In the genomic region with DNA sequence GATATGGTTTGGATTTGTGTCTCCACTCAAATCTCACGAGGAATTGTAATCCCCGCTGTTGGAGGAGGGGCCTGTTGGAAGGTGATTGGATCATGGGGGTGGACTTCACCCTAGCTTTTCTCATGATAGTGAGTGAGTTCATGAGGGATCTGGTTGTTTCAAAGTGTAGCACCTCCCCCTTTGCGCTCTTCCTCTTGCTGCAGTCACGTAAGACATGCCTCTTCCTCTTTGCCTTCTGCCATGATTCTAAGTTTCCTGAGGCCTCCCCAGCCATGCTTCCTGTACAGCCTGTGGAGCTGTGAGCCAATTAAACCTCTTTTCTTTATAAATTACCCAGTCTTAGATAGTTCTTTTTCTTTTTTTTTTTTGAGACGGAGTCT, we compare ENCODE assay signal across 1 cellular context.
TF ChIP-seq lines count a peak whose summit lies in the region.

No MANE protein-coding gene starts in this region.

TF ChIP-seq in K562, 482 proteins besides CTCF, POLR2A, EP300 and RAD21:
- TF ChIP-seq, protein P1, sequence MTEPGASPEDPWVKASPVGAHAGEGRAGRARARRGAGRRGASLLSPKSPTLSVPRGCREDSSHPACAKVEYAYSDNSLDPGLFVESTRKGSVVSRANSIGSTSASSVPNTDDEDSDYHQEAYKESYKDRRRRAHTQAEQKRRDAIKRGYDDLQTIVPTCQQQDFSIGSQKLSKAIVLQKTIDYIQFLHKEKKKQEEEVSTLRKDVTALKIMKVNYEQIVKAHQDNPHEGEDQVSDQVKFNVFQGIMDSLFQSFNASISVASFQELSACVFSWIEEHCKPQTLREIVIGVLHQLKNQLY (CRISPR knock-in tag; conservative IDR thresholded peaks at IDR 0.05) = no peak
- TF ChIP-seq EHMT2 (IDR thresholded peaks at IDR 0.05) = peak; percentile 77; the same call in 1 of the 2 replicates
- TF ChIP-seq, protein P2, sequence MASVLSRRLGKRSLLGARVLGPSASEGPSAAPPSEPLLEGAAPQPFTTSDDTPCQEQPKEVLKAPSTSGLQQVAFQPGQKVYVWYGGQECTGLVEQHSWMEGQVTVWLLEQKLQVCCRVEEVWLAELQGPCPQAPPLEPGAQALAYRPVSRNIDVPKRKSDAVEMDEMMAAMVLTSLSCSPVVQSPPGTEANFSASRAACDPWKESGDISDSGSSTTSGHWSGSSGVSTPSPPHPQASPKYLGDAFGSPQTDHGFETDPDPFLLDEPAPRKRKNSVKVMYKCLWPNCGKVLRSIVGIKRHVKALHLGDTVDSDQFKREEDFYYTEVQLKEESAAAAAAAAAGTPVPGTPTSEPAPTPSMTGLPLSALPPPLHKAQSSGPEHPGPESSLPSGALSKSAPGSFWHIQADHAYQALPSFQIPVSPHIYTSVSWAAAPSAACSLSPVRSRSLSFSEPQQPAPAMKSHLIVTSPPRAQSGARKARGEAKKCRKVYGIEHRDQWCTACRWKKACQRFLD (CRISPR knock-in tag; IDR thresholded peaks at IDR 0.05) = no peak
- TF ChIP-seq JUND (IDR thresholded peaks at IDR 0.05; ENCODE audit: borderline replicate concordance, low read depth, low read length) = no peak
- TF ChIP-seq JUND (tag; IDR thresholded peaks at IDR 0.05; ENCODE audit: borderline replicate concordance, low read depth, low read length) = no peak
- TF ChIP-seq FOXA3 (CRISPR knock-in tag; conservative IDR thresholded peaks at IDR 0.05 in 1 of 2, IDR thresholded peaks at IDR 0.05 in 1 of 2) = no peak
- no peak for TF ChIP-seq TAF7 (tag; IDR thresholded peaks at IDR 0.05)
- no peak for TF ChIP-seq KLF6 (CRISPR knock-in tag; IDR thresholded peaks at IDR 0.05; ENCODE audit: borderline replicate concordance)
- 0 out of 2 replicates have a peak, but pooled peaks have one; percentile 26 for TF ChIP-seq L3MBTL2 (IDR thresholded peaks at IDR 0.05)
- 0 out of 2 replicates have a peak, but pooled peaks have one; percentile 37 for TF ChIP-seq ZNF766 (CRISPR knock-in tag; conservative IDR thresholded peaks at IDR 0.05)
- TF ChIP-seq NCOA6 (IDR thresholded peaks at IDR 0.05) = no peak
- TF ChIP-seq NR2C2 (CRISPR knock-in tag; IDR thresholded peaks at IDR 0.05) = no peak
- TF ChIP-seq NR2C2 (tag; IDR thresholded peaks at IDR 0.05) = no peak
- TF ChIP-seq FOXJ2 (tag; IDR thresholded peaks at IDR 0.05) = no peak
- no peak for TF ChIP-seq BHLHE40 (IDR thresholded peaks at IDR 0.05; ENCODE audit: low read length)
- TF ChIP-seq SPI1 (IDR thresholded peaks at IDR 0.05; ENCODE audit: borderline replicate concordance, low read depth, low read length) = peak; percentile 66; the same call in 1 of the 2 replicates
- no peak for TF ChIP-seq C11orf30 (IDR thresholded peaks at IDR 0.05; ENCODE audit: low read depth)
- 0 out of 2 replicates have a peak, but pooled peaks have one; percentile 34 for TF ChIP-seq ZBTB40 (IDR thresholded peaks at IDR 0.05)
- no peak for TF ChIP-seq ZBTB40 (CRISPR knock-in tag; IDR thresholded peaks at IDR 0.05)
